1 cellular context compared by ENCODE assay signal in genomic region chr19:40420766-40421467, GRCh38.
A peak's percentile ranks its signal among the peaks of the same experiment; 100 is the strongest.
TF ChIP-seq lines count a peak whose summit lies in the region.

No MANE protein-coding gene starts in this region.

TF ChIP-seq in HepG2, 621 proteins besides CTCF, POLR2A, EP300 and RAD21 (continued from another document and continues in another):
- no peak; the same call in 1 of the 2 replicates for TF ChIP-seq ZBTB44 (CRISPR knock-in tag; IDR thresholded peaks at IDR 0.05)
- TF ChIP-seq ZNF782 (CRISPR knock-in tag; IDR thresholded peaks at IDR 0.05; ENCODE audit: borderline replicate concordance), result no peak
- TF ChIP-seq ZNF160 (CRISPR knock-in tag; IDR thresholded peaks at IDR 0.05), result peak; percentile 93
- 0 out of 2 replicates have a peak, but pooled peaks have one; percentile 84 for TF ChIP-seq ZNF674 (CRISPR knock-in tag; IDR thresholded peaks at IDR 0.05; ENCODE audit: low read depth)
- no peak for TF ChIP-seq SNAPC5 (CRISPR knock-in tag; IDR thresholded peaks at IDR 0.05; ENCODE audit: borderline replicate concordance)
- TF ChIP-seq ZNF766 (CRISPR knock-in tag; IDR thresholded peaks at IDR 0.05; ENCODE audit: borderline replicate concordance), result peak; percentile 51; the same call in 1 of the 2 replicates
- TF ChIP-seq ZNF629 (CRISPR knock-in tag; conservative IDR thresholded peaks at IDR 0.05), result peak; percentile 33
- no peak for TF ChIP-seq E2F1 (CRISPR knock-in tag; IDR thresholded peaks at IDR 0.05)
- no peak; the same call in 1 of the 2 replicates for TF ChIP-seq ZNF839 (CRISPR knock-in tag; IDR thresholded peaks at IDR 0.05; ENCODE audit: borderline replicate concordance)
- no peak for TF ChIP-seq KAT2B (IDR thresholded peaks at IDR 0.05; ENCODE audit: borderline replicate concordance, low read depth, low read length)
- TF ChIP-seq FOXC1 (CRISPR knock-in tag; IDR thresholded peaks at IDR 0.05; ENCODE audit: borderline replicate concordance), result peak; percentile 60; the same call in 1 of the 2 replicates
- TF ChIP-seq ZNF646 (CRISPR knock-in tag; IDR thresholded peaks at IDR 0.05), result no peak
- TF ChIP-seq SIN3B (IDR thresholded peaks at IDR 0.05; ENCODE audit: low read length), result no peak
- TF ChIP-seq ZNF350 (CRISPR knock-in tag; IDR thresholded peaks at IDR 0.05; ENCODE audit: borderline replicate concordance, low read depth), result peak; percentile 83
- no peak for TF ChIP-seq ZNF510 (CRISPR knock-in tag; IDR thresholded peaks at IDR 0.05; ENCODE audit: low read depth)
- TF ChIP-seq SNAPC4 (CRISPR knock-in tag; IDR thresholded peaks at IDR 0.05), result peak; percentile 88; the same call in 1 of the 2 replicates
- TF ChIP-seq ZNF264 (CRISPR knock-in tag; IDR thresholded peaks at IDR 0.05), result 0 out of 2 replicates have a peak, but pooled peaks have one; percentile 65
- TF ChIP-seq TOPORS (CRISPR knock-in tag; IDR thresholded peaks at IDR 0.05), result peak; percentile 45
- no peak for TF ChIP-seq ZNF276 (CRISPR knock-in tag; IDR thresholded peaks at IDR 0.05; ENCODE audit: low read depth)
- TF ChIP-seq HDAC6 (IDR thresholded peaks at IDR 0.05; ENCODE audit: low read depth, low read length), result no peak
- TF ChIP-seq HBP1 (CRISPR knock-in tag; IDR thresholded peaks at IDR 0.05; ENCODE audit: low read depth), result peak; percentile 88
- 0 out of 2 replicates have a peak, but pooled peaks have one; percentile 65 for TF ChIP-seq ZNF468 (CRISPR knock-in tag; IDR thresholded peaks at IDR 0.05)
- peak; percentile 30; the same call in 1 of the 2 replicates for TF ChIP-seq SMC3 (IDR thresholded peaks at IDR 0.05; ENCODE audit: low read length)
- TF ChIP-seq MTA1 (CRISPR knock-in tag; IDR thresholded peaks at IDR 0.05; ENCODE audit: borderline replicate concordance), result peak; percentile 65; the same call in 1 of the 2 replicates
- TF ChIP-seq ATF6 (CRISPR knock-in tag; conservative IDR thresholded peaks at IDR 0.05), result no peak
- no peak for TF ChIP-seq ZNF512B (CRISPR knock-in tag; IDR thresholded peaks at IDR 0.05; ENCODE audit: borderline replicate concordance)
- TF ChIP-seq CEBPG (CRISPR knock-in tag; IDR thresholded peaks at IDR 0.05), result no peak
- TF ChIP-seq PBX3 (CRISPR knock-in tag; IDR thresholded peaks at IDR 0.05; ENCODE audit: borderline replicate concordance), result peak; percentile 57; the same call in 1 of the 2 replicates
